ENCODE assay signal across 26 cellular contexts in the genomic region with DNA sequence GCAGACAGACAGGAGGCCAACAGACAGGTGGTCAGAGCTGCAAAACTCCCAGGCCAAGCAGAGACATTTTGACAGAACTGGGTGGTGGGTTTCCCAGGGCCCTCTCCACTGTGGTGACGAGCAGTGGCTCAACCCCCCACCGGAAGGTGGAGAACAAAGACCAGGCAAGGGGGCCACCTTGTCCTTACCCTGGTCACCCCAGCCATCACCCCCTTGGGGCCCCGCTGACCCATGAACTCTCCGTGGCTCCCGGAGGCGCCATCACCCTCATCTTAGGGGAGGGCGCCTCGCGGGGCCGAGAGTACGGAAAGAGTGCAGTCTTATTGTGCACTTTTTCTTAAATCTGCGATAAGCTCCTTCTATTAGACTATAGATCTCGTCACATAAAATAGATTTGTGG.
"Had no signal": no experiment of that assay in that cellular context is flagged by ENCODE, and none has a peak within 500 bp of the region (broad histone marks: within the 10 kb centered on the region; RNA-seq: fewer than 3 reads in every experiment).

No MANE protein-coding gene starts in this region.

- H3K36me3 ChIP-seq: esophagus squamous epithelium, pancreas, tibial artery had no signal

- H3K4me1 Mint-ChIP-seq: memory B cell, naive B cell had no signal

- ATAC-seq: left lobe of liver, mucosa of descending colon, pancreas, sciatic nerve had no signal

- DNase-seq: dermis blood vessel endothelial cell; effector memory CD4-positive, alpha-beta T cell; erythroblast; esophagus squamous epithelium; foreskin melanocyte; mucosa of descending colon; naive B cell; occipital lobe; pancreas; retina; stimulated activated CD4-positive, alpha-beta T cell treated with anti-CD3 and anti-CD28 coated beads, Interleukin-12 subunit alpha, Interleukin-12 subunit beta, amount 100 ng/mL, for 4 hours; stimulated activated CD4-positive, alpha-beta T cell treated with anti-CD3 and anti-CD28 coated beads, Interleukin-1b, Interleukin-23, amount 100 ng/mL, for 48 hours; stimulated activated CD4-positive, alpha-beta T cell treated with anti-CD3 and anti-CD28 coated beads, Interleukin-4, amount 100 ng/mL, for 1 hour; stimulated activated CD8-positive, alpha-beta memory T cell treated with anti-CD3 and anti-CD28 coated beads, Interleukin-4, amount 100 ng/mL, for 48 hours; stimulated activated naive CD4-positive, alpha-beta T cell; substantia nigra; testis; tibial artery had no signal

- H3K27ac ChIP-seq: coronary artery, esophagus squamous epithelium, pancreas, testis, tibial artery had no signal

- H3K4me3 Mint-ChIP-seq: memory B cell, mesothelial cell of epicardium, type B pancreatic cell had no signal

- H3K4me2 ChIP-seq: smooth muscle cell had no signal

- H3K36me3 Mint-ChIP-seq: memory B cell, mesothelial cell of epicardium, naive B cell, type B pancreatic cell had no signal

- H3K9me3 Mint-ChIP-seq: memory B cell, mesothelial cell of epicardium, naive B cell, type B pancreatic cell had no signal

- H3K4me3 ChIP-seq: coronary artery, esophagus squamous epithelium, lung, mucosa of descending colon, pancreas, smooth muscle cell, testis, tibial artery had no signal

- H3K9me3 ChIP-seq: esophagus squamous epithelium, mucosa of descending colon, pancreas, testis, tibial artery had no signal

- H3K27me3 ChIP-seq: pancreas, testis had no signal

- H3K27ac Mint-ChIP-seq: memory B cell, mesothelial cell of epicardium, type B pancreatic cell had no signal

- H3K4me1 ChIP-seq: esophagus squamous epithelium, pancreas, testis, tibial artery had no signal
